ENCODE assay signal across 1 cellular context in the genomic region with DNA sequence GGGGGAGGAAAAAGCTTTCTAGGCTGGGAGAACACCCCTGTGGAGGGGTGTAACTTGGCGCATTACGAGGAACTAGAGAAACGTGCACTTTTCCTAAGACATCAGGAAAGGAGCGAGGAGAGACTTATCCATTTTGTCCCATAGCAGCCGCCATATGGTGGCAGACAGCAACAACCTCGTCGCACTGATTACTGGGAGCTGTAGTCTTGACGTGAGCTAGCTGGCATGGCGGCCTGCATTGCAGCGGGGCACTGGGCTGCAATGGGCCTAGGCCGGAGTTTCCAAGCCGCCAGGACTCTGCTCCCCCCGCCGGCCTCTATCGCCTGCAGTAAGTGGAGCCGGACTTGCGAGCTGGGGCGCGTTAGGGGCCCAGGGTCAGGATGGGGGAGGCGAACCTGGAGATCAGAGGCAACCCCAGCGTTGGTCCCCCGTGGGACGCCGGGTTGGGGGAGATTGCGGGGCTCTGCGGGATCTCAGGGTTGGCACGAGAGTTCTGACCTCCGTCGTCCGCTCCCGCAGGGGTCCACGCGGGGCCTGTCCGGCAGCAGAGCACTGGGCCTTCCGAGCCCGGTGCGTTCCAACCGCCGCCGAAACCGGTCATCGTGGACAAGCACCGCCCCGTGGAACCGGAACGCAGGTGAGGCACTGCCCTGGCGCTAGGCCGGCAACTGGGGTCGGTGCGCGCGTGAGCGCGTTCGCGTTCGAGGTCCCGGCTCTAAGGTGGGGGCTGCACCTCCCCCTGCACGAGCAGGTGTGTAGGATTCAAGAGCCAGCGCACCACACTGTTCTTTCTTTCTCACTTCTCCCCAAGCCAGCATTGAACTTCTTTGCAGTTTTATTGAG.
TF ChIP-seq lines count a peak whose summit lies in the region.

A gene (plus strand): TSS at position 201 of the 843 bp plus-strand sequence. CDS start 25 bp downstream, at position 226.

TF ChIP-seq in WTC11, 78 proteins besides CTCF, POLR2A, EP300 and RAD21 (continued from another document and continues in another):
- TF ChIP-seq ZNF219 (CRISPR knock-in tag; IDR thresholded peaks at IDR 0.05; ENCODE audit: borderline replicate concordance) (peak; percentile 29; the same call in 1 of the 2 replicates), HMGA2 (CRISPR knock-in tag; IDR thresholded peaks at IDR 0.05) (no peak), ATF1 (CRISPR knock-in tag; IDR thresholded peaks at IDR 0.05) (0 out of 2 replicates have a peak, but pooled peaks have one; percentile 59), ZNF317 (CRISPR knock-in tag; IDR thresholded peaks at IDR 0.05; ENCODE audit: borderline replicate concordance, low read depth) (no peak; the same call in 1 of the 2 replicates), CBFB (CRISPR knock-in tag; IDR thresholded peaks at IDR 0.05; ENCODE audit: low read depth) (no peak), NR3C1 (CRISPR knock-in tag; conservative IDR thresholded peaks at IDR 0.05; ENCODE audit: low read depth) (no peak), GTF2I (CRISPR knock-in tag; conservative IDR thresholded peaks at IDR 0.05) (no peak), JAZF1 (CRISPR knock-in tag; IDR thresholded peaks at IDR 0.05) (no peak), ZNF416 (CRISPR knock-in tag; IDR thresholded peaks at IDR 0.05) (no peak), GRHL2 (CRISPR knock-in tag; IDR thresholded peaks at IDR 0.05; ENCODE audit: insufficient replicate concordance, severe bottlenecking) (no peak), RORB (CRISPR knock-in tag; IDR thresholded peaks at IDR 0.05) (no peak), CREB1 (CRISPR knock-in tag; IDR thresholded peaks at IDR 0.05) (no peak), ZNF263 (CRISPR knock-in tag; IDR thresholded peaks at IDR 0.05; ENCODE audit: low read depth) (no peak), PRRX2 (CRISPR knock-in tag; IDR thresholded peaks at IDR 0.05) (no peak), MYBL2 (CRISPR knock-in tag; IDR thresholded peaks at IDR 0.05) (no peak), NFYB (CRISPR knock-in tag; conservative IDR thresholded peaks at IDR 0.05; ENCODE audit: low read depth) (no peak; the same call in 1 of the 2 replicates), TEAD1 (CRISPR knock-in tag; IDR thresholded peaks at IDR 0.05) (peak; percentile 83; the same call in 1 of the 2 replicates)
- TF ChIP-seq, protein P1, sequence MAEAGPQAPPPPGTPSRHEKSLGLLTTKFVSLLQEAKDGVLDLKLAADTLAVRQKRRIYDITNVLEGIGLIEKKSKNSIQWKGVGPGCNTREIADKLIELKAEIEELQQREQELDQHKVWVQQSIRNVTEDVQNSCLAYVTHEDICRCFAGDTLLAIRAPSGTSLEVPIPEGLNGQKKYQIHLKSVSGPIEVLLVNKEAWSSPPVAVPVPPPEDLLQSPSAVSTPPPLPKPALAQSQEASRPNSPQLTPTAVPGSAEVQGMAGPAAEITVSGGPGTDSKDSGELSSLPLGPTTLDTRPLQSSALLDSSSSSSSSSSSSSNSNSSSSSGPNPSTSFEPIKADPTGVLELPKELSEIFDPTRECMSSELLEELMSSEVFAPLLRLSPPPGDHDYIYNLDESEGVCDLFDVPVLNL (CRISPR knock-in tag; IDR thresholded peaks at IDR 0.05; ENCODE audit: borderline replicate concordance, low read depth), result no peak
- TF ChIP-seq, protein P2, sequence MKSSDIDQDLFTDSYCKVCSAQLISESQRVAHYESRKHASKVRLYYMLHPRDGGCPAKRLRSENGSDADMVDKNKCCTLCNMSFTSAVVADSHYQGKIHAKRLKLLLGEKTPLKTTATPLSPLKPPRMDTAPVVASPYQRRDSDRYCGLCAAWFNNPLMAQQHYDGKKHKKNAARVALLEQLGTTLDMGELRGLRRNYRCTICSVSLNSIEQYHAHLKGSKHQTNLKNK (CRISPR knock-in tag; IDR thresholded peaks at IDR 0.05), result no peak
- TF ChIP-seq, protein P3, sequence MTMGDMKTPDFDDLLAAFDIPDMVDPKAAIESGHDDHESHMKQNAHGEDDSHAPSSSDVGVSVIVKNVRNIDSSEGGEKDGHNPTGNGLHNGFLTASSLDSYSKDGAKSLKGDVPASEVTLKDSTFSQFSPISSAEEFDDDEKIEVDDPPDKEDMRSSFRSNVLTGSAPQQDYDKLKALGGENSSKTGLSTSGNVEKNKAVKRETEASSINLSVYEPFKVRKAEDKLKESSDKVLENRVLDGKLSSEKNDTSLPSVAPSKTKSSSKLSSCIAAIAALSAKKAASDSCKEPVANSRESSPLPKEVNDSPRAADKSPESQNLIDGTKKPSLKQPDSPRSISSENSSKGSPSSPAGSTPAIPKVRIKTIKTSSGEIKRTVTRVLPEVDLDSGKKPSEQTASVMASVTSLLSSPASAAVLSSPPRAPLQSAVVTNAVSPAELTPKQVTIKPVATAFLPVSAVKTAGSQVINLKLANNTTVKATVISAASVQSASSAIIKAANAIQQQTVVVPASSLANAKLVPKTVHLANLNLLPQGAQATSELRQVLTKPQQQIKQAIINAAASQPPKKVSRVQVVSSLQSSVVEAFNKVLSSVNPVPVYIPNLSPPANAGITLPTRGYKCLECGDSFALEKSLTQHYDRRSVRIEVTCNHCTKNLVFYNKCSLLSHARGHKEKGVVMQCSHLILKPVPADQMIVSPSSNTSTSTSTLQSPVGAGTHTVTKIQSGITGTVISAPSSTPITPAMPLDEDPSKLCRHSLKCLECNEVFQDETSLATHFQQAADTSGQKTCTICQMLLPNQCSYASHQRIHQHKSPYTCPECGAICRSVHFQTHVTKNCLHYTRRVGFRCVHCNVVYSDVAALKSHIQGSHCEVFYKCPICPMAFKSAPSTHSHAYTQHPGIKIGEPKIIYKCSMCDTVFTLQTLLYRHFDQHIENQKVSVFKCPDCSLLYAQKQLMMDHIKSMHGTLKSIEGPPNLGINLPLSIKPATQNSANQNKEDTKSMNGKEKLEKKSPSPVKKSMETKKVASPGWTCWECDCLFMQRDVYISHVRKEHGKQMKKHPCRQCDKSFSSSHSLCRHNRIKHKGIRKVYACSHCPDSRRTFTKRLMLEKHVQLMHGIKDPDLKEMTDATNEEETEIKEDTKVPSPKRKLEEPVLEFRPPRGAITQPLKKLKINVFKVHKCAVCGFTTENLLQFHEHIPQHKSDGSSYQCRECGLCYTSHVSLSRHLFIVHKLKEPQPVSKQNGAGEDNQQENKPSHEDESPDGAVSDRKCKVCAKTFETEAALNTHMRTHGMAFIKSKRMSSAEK (CRISPR knock-in tag; IDR thresholded peaks at IDR 0.05; ENCODE audit: borderline replicate concordance), result no peak
- TF ChIP-seq, protein P4, sequence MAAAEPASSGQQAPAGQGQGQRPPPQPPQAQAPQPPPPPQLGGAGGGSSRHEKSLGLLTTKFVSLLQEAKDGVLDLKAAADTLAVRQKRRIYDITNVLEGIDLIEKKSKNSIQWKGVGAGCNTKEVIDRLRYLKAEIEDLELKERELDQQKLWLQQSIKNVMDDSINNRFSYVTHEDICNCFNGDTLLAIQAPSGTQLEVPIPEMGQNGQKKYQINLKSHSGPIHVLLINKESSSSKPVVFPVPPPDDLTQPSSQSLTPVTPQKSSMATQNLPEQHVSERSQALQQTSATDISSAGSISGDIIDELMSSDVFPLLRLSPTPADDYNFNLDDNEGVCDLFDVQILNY (CRISPR knock-in tag; IDR thresholded peaks at IDR 0.05), result no peak
- TF ChIP-seq, protein P5, sequence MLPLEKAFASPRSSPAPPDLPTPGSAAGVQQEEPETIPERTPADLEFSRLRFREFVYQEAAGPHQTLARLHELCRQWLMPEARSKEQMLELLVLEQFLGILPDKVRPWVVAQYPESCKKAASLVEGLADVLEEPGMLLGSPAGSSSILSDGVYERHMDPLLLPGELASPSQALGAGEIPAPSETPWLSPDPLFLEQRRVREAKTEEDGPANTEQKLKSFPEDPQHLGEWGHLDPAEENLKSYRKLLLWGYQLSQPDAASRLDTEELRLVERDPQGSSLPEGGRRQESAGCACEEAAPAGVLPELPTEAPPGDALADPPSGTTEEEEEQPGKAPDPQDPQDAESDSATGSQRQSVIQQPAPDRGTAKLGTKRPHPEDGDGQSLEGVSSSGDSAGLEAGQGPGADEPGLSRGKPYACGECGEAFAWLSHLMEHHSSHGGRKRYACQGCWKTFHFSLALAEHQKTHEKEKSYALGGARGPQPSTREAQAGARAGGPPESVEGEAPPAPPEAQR (CRISPR knock-in tag; IDR thresholded peaks at IDR 0.05), result no peak
- TF ChIP-seq, protein P6, sequence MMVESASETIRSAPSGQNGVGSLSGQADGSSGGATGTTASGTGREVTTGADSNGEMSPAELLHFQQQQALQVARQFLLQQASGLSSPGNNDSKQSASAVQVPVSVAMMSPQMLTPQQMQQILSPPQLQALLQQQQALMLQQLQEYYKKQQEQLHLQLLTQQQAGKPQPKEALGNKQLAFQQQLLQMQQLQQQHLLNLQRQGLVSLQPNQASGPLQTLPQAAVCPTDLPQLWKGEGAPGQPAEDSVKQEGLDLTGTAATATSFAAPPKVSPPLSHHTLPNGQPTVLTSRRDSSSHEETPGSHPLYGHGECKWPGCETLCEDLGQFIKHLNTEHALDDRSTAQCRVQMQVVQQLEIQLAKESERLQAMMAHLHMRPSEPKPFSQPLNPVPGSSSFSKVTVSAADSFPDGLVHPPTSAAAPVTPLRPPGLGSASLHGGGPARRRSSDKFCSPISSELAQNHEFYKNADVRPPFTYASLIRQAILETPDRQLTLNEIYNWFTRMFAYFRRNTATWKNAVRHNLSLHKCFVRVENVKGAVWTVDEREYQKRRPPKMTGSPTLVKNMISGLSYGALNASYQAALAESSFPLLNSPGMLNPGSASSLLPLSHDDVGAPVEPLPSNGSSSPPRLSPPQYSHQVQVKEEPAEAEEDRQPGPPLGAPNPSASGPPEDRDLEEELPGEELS (CRISPR knock-in tag; IDR thresholded peaks at IDR 0.05), result no peak; the same call in 1 of the 2 replicates
- TF ChIP-seq, protein P7, sequence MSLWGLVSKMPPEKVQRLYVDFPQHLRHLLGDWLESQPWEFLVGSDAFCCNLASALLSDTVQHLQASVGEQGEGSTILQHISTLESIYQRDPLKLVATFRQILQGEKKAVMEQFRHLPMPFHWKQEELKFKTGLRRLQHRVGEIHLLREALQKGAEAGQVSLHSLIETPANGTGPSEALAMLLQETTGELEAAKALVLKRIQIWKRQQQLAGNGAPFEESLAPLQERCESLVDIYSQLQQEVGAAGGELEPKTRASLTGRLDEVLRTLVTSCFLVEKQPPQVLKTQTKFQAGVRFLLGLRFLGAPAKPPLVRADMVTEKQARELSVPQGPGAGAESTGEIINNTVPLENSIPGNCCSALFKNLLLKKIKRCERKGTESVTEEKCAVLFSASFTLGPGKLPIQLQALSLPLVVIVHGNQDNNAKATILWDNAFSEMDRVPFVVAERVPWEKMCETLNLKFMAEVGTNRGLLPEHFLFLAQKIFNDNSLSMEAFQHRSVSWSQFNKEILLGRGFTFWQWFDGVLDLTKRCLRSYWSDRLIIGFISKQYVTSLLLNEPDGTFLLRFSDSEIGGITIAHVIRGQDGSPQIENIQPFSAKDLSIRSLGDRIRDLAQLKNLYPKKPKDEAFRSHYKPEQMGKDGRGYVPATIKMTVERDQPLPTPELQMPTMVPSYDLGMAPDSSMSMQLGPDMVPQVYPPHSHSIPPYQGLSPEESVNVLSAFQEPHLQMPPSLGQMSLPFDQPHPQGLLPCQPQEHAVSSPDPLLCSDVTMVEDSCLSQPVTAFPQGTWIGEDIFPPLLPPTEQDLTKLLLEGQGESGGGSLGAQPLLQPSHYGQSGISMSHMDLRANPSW (CRISPR knock-in tag; conservative IDR thresholded peaks at IDR 0.05; ENCODE audit: low read depth), result no peak
- TF ChIP-seq, protein P8, sequence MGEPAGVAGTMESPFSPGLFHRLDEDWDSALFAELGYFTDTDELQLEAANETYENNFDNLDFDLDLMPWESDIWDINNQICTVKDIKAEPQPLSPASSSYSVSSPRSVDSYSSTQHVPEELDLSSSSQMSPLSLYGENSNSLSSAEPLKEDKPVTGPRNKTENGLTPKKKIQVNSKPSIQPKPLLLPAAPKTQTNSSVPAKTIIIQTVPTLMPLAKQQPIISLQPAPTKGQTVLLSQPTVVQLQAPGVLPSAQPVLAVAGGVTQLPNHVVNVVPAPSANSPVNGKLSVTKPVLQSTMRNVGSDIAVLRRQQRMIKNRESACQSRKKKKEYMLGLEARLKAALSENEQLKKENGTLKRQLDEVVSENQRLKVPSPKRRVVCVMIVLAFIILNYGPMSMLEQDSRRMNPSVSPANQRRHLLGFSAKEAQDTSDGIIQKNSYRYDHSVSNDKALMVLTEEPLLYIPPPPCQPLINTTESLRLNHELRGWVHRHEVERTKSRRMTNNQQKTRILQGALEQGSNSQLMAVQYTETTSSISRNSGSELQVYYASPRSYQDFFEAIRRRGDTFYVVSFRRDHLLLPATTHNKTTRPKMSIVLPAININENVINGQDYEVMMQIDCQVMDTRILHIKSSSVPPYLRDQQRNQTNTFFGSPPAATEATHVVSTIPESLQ (CRISPR knock-in tag; IDR thresholded peaks at IDR 0.05), result no peak
- TF ChIP-seq, protein P9, sequence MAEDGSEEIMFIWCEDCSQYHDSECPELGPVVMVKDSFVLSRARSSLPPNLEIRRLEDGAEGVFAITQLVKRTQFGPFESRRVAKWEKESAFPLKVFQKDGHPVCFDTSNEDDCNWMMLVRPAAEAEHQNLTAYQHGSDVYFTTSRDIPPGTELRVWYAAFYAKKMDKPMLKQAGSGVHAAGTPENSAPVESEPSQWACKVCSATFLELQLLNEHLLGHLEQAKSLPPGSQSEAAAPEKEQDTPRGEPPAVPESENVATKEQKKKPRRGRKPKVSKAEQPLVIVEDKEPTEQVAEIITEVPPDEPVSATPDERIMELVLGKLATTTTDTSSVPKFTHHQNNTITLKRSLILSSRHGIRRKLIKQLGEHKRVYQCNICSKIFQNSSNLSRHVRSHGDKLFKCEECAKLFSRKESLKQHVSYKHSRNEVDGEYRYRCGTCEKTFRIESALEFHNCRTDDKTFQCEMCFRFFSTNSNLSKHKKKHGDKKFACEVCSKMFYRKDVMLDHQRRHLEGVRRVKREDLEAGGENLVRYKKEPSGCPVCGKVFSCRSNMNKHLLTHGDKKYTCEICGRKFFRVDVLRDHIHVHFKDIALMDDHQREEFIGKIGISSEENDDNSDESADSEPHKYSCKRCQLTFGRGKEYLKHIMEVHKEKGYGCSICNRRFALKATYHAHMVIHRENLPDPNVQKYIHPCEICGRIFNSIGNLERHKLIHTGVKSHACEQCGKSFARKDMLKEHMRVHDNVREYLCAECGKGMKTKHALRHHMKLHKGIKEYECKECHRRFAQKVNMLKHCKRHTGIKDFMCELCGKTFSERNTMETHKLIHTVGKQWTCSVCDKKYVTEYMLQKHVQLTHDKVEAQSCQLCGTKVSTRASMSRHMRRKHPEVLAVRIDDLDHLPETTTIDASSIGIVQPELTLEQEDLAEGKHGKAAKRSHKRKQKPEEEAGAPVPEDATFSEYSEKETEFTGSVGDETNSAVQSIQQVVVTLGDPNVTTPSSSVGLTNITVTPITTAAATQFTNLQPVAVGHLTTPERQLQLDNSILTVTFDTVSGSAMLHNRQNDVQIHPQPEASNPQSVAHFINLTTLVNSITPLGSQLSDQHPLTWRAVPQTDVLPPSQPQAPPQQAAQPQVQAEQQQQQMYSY (CRISPR knock-in tag; IDR thresholded peaks at IDR 0.05), result no peak
- TF ChIP-seq, protein P10, sequence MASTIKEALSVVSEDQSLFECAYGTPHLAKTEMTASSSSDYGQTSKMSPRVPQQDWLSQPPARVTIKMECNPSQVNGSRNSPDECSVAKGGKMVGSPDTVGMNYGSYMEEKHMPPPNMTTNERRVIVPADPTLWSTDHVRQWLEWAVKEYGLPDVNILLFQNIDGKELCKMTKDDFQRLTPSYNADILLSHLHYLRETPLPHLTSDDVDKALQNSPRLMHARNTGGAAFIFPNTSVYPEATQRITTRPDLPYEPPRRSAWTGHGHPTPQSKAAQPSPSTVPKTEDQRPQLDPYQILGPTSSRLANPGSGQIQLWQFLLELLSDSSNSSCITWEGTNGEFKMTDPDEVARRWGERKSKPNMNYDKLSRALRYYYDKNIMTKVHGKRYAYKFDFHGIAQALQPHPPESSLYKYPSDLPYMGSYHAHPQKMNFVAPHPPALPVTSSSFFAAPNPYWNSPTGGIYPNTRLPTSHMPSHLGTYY (CRISPR knock-in tag; IDR thresholded peaks at IDR 0.05), result no peak
- TF ChIP-seq, protein P11, sequence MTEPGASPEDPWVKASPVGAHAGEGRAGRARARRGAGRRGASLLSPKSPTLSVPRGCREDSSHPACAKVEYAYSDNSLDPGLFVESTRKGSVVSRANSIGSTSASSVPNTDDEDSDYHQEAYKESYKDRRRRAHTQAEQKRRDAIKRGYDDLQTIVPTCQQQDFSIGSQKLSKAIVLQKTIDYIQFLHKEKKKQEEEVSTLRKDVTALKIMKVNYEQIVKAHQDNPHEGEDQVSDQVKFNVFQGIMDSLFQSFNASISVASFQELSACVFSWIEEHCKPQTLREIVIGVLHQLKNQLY (CRISPR knock-in tag; IDR thresholded peaks at IDR 0.05), result no peak
